Comparison of ENCODE assay signal across 9 cellular contexts in the genomic region with DNA sequence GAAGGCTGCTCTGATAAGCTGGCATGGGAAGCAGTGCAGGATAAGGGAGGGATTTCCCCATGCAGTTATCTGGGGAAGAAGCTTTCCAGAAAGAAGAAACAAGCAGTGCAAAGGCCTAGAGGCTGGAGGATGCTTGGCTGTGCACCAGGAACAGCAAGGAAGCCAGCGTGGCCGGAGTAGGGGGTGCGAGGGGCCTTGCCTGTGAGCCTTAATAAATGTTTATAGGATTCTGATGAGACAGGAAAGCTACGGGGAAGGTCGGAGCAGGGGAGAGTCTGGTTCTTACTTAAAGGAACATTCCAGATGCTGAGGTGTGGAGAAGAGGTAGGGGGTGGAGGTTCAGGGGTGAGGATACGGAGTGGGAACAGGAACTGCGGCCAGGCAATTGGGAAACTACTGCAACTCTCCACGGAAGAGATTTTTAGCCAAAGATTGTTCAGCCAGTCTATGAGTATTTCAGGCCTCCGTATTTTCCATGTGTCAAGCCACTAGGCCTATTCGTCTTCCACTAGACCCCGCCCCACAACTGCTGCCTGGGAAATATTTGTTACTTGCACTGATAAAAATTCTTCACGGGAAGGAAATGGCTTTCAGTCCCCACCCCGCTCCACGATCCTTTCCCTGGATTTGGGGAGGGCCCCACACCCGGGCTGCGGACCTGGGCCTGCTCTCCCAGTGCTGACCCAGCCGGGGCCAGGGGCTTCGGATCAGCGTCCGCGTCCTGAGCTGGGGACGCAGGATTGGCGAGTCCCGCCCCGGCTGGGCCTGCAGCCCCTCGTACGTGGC. TPM values are rescaled to one million over a fixed set of nuclear protein-coding genes. Genes with fewer than 3 reads are reported as not detected.
DNase-seq lines count a peak whose midpoint lies in the region; ATAC-seq, FAIRE-seq and TF ChIP-seq lines count a peak whose summit lies in the region.
"Had no signal": no experiment of that assay in that cellular context is flagged by ENCODE, and none has a peak within 500 bp of the region (broad histone marks: within the 10 kb centered on the region; RNA-seq: fewer than 3 reads in every experiment).

No MANE protein-coding gene starts in this region.

- H3K27me3 ChIP-seq in heart right ventricle (no peaks in the 10 kb centered on the region), trophoblast cell (ENCODE audit: insufficient read depth, low read length) (no peaks in the 10 kb centered on the region)

- H3K4me3 ChIP-seq in AG09309 (ENCODE audit: control insufficient read depth, low read depth, low read length) (peak overlapping the region; percentile 81), OCI-LY7 (ENCODE audit: low read depth, low read length, poor library complexity, severe bottlenecking) (peak overlapping the region; percentile 72), heart right ventricle (peak overlapping the region; percentile 69 to 98 (median 90)), trophoblast cell (ENCODE audit: low read depth, low read length) (peak overlapping the region; percentile 80)

- H3K9ac ChIP-seq in trophoblast cell (ENCODE audit: low read length) = peak overlapping the region; percentile 30

- TF ChIP-seq CTCF in AG09309 (IDR thresholded peaks at IDR 0.05; ENCODE audit: control insufficient read depth, insufficient read depth, low read depth, low read length, missing control alignments) (no peak), OCI-LY7 (conservative IDR thresholded peaks at IDR 0.05; ENCODE audit: low read length) (no peak), heart right ventricle (IDR thresholded peaks at IDR 0.05) (no peak)

- peaks cover 58% of the 10 kb centered on the region for H3K4me1 Mint-ChIP-seq in activated naive CD8-positive, alpha-beta T cell treated with anti-CD3 and anti-CD28 coated beads, Interleukin-2, amount 50 U/mL, for 24 hours

- H4K12ac ChIP-seq in trophoblast cell (ENCODE audit: low read depth, low read length) = peak overlapping the region; percentile 81

- peak overlapping the region; percentile 95 for H3K27ac Mint-ChIP-seq in activated naive CD8-positive, alpha-beta T cell treated with anti-CD3 and anti-CD28 coated beads, Interleukin-2, amount 50 U/mL, for 24 hours

- H3K9me3 ChIP-seq in OCI-LY7 (ENCODE audit: low read length) (no peaks in the 10 kb centered on the region), heart right ventricle (no peaks in the 10 kb centered on the region), trophoblast cell (ENCODE audit: insufficient read depth, low read depth, low read length) (no peaks in the 10 kb centered on the region)

- DNase-seq in AG09309 (ENCODE audit: low read depth) = peak; percentile 16
- DNase-seq in OCI-LY7 (ENCODE audit: low spot score) = peak; percentile 10
- DNase-seq in activated naive CD8-positive, alpha-beta T cell treated with anti-CD3 and anti-CD28 coated beads, Interleukin-2, amount 50 U/mL, for 24 hours = peak; percentile 45
- DNase-seq in heart right ventricle = peak; percentile 44 to 69
- peak; percentile 29 to 51 for DNase-seq in trophoblast cell
- no peak for DNase-seq in RCC 7860 (ENCODE audit: low spot score)

- no peak overlapping the region for H3K23ac ChIP-seq in trophoblast cell (ENCODE audit: low read length)

- H3K27ac ChIP-seq in OCI-LY7 (ENCODE audit: low read depth, low read length, poor library complexity, severe bottlenecking) = no peak overlapping the region
- H3K27ac ChIP-seq in heart right ventricle = peak overlapping the region; percentile 85 to 96 (median 94)
- H3K27ac ChIP-seq in trophoblast cell (ENCODE audit: low read depth, low read length) = peak overlapping the region; percentile 51

- H2AFZ ChIP-seq in OCI-LY7 (ENCODE audit: low read length) (peak overlapping the region; percentile 93), trophoblast cell (ENCODE audit: insufficient read depth, low read length, poor library complexity) (peak overlapping the region; percentile 99)

- intact Hi-C loops in OCI-LY7 (cut with micrococcal nuclease; ENCODE audit: unreplicated experiment) = no loop called here
- intact Hi-C loops in heart right ventricle (cut with DNase I) = loop anchor here in 1 of 10 donors (5.0 kb wide), 1 partner anchor 41 kb away; the partner anchor contains the start of gene CEBPZOS

- FAIRE-seq in RCC 7860 (lab: Jason Lieb, UNC) = no peak

- H4K91ac ChIP-seq in trophoblast cell (ENCODE audit: low read depth, low read length) = peak overlapping the region; percentile 90

- no peak overlapping the region for H2AK5ac ChIP-seq in trophoblast cell (ENCODE audit: low read length)

- peak overlapping the region; percentile 77 for H4K8ac ChIP-seq in trophoblast cell (ENCODE audit: low read depth, low read length)

- no peaks in the 10 kb centered on the region for H3K9me2 ChIP-seq in OCI-LY7 (ENCODE audit: insufficient read depth, low read length)

- H3K79me2 ChIP-seq in OCI-LY7 (ENCODE audit: insufficient read depth, low read depth, low read length) (no peaks in the 10 kb centered on the region), trophoblast cell (ENCODE audit: control insufficient read depth, insufficient read depth, low read length, poor library complexity) (peaks cover 2% of the 10 kb centered on the region)

- CTCF ChIA-PET in OCI-LY7 (lab: Charles Lee; ENCODE audit: unreplicated experiment) = no interaction called here

- no peaks in the 10 kb centered on the region for H4K20me1 ChIP-seq in OCI-LY7 (ENCODE audit: insufficient read depth, low read length)

- no peak overlapping the region for H2BK12ac ChIP-seq in trophoblast cell (ENCODE audit: low read length)

- ATAC-seq in GM18511 (IDR thresholded peaks at IDR 0.05; ENCODE audit: unreplicated experiment) (peak; percentile 36), HG03066 (IDR thresholded peaks at IDR 0.05; ENCODE audit: low read depth, unreplicated experiment) (peak; percentile 20), heart right ventricle (peak; percentile 56 to 71 (median 64))
- peak; percentile 35 for ATAC-seq in activated naive CD8-positive, alpha-beta T cell treated with anti-CD3 and anti-CD28 coated beads, Interleukin-2, amount 50 U/mL, for 24 hours

- peaks cover 33% of the 10 kb centered on the region for H3K36me3 Mint-ChIP-seq in activated naive CD8-positive, alpha-beta T cell treated with anti-CD3 and anti-CD28 coated beads, Interleukin-2, amount 50 U/mL, for 24 hours (ENCODE audit: low read depth)

- 1% methylated on average over 27 of the region's 27 CpGs for WGBS in heart right ventricle, 2 donors
- WGBS in trophoblast cell (ENCODE audit: extremely low coverage, insufficient coverage, insufficient read length) = no CpG with 5 or more reads among the region's 27 CpGs

- peaks cover 7% of the 10 kb centered on the region for H3K9me3 Mint-ChIP-seq in activated naive CD8-positive, alpha-beta T cell treated with anti-CD3 and anti-CD28 coated beads, Interleukin-2, amount 50 U/mL, for 24 hours

- H3K4ac ChIP-seq in trophoblast cell (ENCODE audit: low read depth, low read length) = peak overlapping the region; percentile 39

- H2BK5ac ChIP-seq in trophoblast cell (ENCODE audit: low read depth, low read length, poor library complexity) = peak overlapping the region; percentile 12

- peak overlapping the region; percentile 97 for H3K4me3 Mint-ChIP-seq in activated naive CD8-positive, alpha-beta T cell treated with anti-CD3 and anti-CD28 coated beads, Interleukin-2, amount 50 U/mL, for 24 hours

- POLR2A ChIA-PET in OCI-LY7 (lab: Charles Lee) = interaction anchor here (0.6 to 1.0 kb wide), 8 partner anchors 36 to 1438 kb away, joined by 3 to 8 read pairs (median 3); no protein-coding TSS in a partner anchor

- peak overlapping the region; percentile 79 for H3K4me2 ChIP-seq in OCI-LY7 (ENCODE audit: low read length)
- H3K4me2 ChIP-seq in trophoblast cell (ENCODE audit: low read length) = peak overlapping the region; percentile 65

- H3K36me3 ChIP-seq in OCI-LY7 (ENCODE audit: insufficient read depth, low read length) (no peaks in the 10 kb centered on the region), heart right ventricle (peaks cover 0 to 29% (median 0%) of the 10 kb centered on the region in 9 donors), trophoblast cell (ENCODE audit: control insufficient read depth in 1 of 2, insufficient read depth in 2 of 2, low read length in 2 of 2) (peaks cover 0 to 2% of the 10 kb centered on the region in 2 experiments)

- BruUV-seq in OCI-LY7 (replicated peaks; lab: Mats Ljungman, UMichigan) = TSS peak; percentile 64

- H2BK120ac ChIP-seq in trophoblast cell (ENCODE audit: insufficient read depth, low read length, poor library complexity) = peak overlapping the region; percentile 41

- H3K4me1 ChIP-seq in OCI-LY7 (ENCODE audit: insufficient read depth, low read length, poor library complexity, severe bottlenecking) = peaks cover 21% of the 10 kb centered on the region
- H3K4me1 ChIP-seq in heart right ventricle = peaks cover 4 to 54% (median 16%) of the 10 kb centered on the region in 9 donors
- H3K4me1 ChIP-seq in trophoblast cell (ENCODE audit: control insufficient read depth in 1 of 2, insufficient read depth in 2 of 2, low read length in 2 of 2) = peaks cover 2 to 8% of the 10 kb centered on the region in 2 experiments

- H3K18ac ChIP-seq in trophoblast cell (ENCODE audit: low read length) = peak overlapping the region; percentile 81

- H3K79me1 ChIP-seq in trophoblast cell (ENCODE audit: low read length) = peaks cover 4% of the 10 kb centered on the region

- peak overlapping the region; percentile 72 for H3K14ac ChIP-seq in trophoblast cell (ENCODE audit: low read length)

- no peaks in the 10 kb centered on the region for H3K27me3 Mint-ChIP-seq in activated naive CD8-positive, alpha-beta T cell treated with anti-CD3 and anti-CD28 coated beads, Interleukin-2, amount 50 U/mL, for 24 hours

RNA-seq across cellular contexts. Expression of gene EIF2AK2, which starts 0.5 kb away (rescaled TPM):
- total RNA-seq in OCI-LY7 (2014; rRNA removed; shearing (Covaris generic)) = 3.2 and 3.6 TPM in 2 replicates
- total RNA-seq in OCI-LY7 (2022) (3.1 and 3.7 TPM in 2 replicates), heart right ventricle (10 to 100 TPM; 18.6 to 31.1 (median 24.2) TPM)
- 1 to 10 TPM; 2.4 to 5.7 TPM for polyA plus RNA-seq in heart right ventricle
- 24.4 and 26.5 TPM in 2 replicates for polyA plus RNA-seq in trophoblast cell (2013)

RNA-seq across cellular contexts. Expression of gene SULT6B1, which starts 32.2 kb away (rescaled TPM):
- total RNA-seq in OCI-LY7 (2014; rRNA removed; shearing (Covaris generic)) = not detected in 2 replicates
- not detected in 2 replicates for total RNA-seq in OCI-LY7 (2022)
- not detected for total RNA-seq in heart right ventricle
- polyA plus RNA-seq in heart right ventricle = not detected
- polyA plus RNA-seq in trophoblast cell (2013) = not detected in 2 replicates
- total RNA-seq: NCI-H460 had no signal

RNA-seq across cellular contexts. Expression of gene CEBPZOS, which starts 40.0 kb away (rescaled TPM):
- total RNA-seq in OCI-LY7 (2014; rRNA removed; shearing (Covaris generic)) = 19.2 and 31.1 TPM in 2 replicates
- total RNA-seq in OCI-LY7 (2022) = 73.6 and 90.9 TPM in 2 replicates
- 10 to 100 TPM; 54.2 to 68.2 (median 60.3) TPM for total RNA-seq in heart right ventricle
- polyA plus RNA-seq in heart right ventricle = 100 to 1,000 TPM in 1 of 2 donors, 10 to 100 TPM in 1; 27.3 to 190 TPM
- 21.9 and 22.7 TPM in 2 replicates for polyA plus RNA-seq in trophoblast cell (2013)

Comparison
In these comparisons a context has a peak if more than half of its experiments do, and no peak if none do; other contexts are left out.
1. RNA of gene EIF2AK2, which starts 0.5 kb away (total RNA-seq): 18.6 to 31.1 TPM in heart right ventricle; 3.1 to 3.7 TPM in OCI-LY7; every median in the first group is over 4 times any median in the second.
2. Peak in every context shown above with its lines, with median percentiles within 50 percentile points of each other: H3K4me3 ChIP-seq and ATAC-seq.